Comparison of ENCODE assay signal across 26 cellular contexts in the genomic region with DNA sequence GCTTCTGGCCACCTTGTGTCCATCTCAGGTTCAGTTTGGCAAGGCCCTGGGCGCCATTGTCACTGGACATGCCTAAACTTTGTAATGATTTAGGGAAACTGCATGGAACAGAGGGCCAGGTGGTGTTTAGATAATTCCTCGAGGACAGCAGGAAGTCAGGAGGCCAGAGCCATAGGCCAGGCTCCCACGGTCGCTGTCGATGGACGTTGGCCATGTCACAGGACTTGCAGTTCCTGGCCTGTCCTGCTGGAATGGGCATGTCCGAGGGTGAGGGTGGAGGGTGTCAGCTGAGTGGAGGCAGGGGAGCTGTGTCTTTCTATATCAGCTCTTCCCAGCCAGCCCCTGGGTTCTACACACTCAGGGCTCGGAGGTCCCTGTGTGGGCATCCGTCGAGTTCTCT.
"Had no signal": no experiment of that assay in that cellular context is flagged by ENCODE, and none has a peak within 500 bp of the region (broad histone marks: within the 10 kb centered on the region; RNA-seq: fewer than 3 reads in every experiment).

No MANE protein-coding gene starts in this region.

- DNase-seq: dermis blood vessel endothelial cell; effector CD8-positive, alpha-beta T cell; effector memory CD8-positive, alpha-beta T cell; endodermal cell; erythroblast; esophagus squamous epithelium; foreskin fibroblast; foreskin melanocyte; gastrocnemius medialis; glutamatergic neuron; head of caudate nucleus; heart right ventricle; hippocampal formation; immature natural killer cell; islet precursor cell; kidney; kidney glomerular epithelial cell; left lung; left ventricle myocardium superior; lower lobe of right lung; mesenchymal stem cell; mucosa of descending colon; naive B cell had no signal

- H3K27ac ChIP-seq: coronary artery, epithelial cell of prostate, esophagus squamous epithelium, gastrocnemius medialis, heart right ventricle, left lung, lower lobe of right lung had no signal

- ATAC-seq: effector memory CD8-positive, alpha-beta T cell; esophagus mucosa; gastrocnemius medialis; left lung; left ventricle myocardium superior; lower lobe of right lung; mucosa of descending colon had no signal

- H3K4me1 ChIP-seq: esophagus squamous epithelium, gastrocnemius medialis, left lung, lower lobe of right lung had no signal

- H3K4me3 ChIP-seq: coronary artery, esophagus squamous epithelium, gastrocnemius medialis, heart right ventricle, left lung, lower lobe of right lung, mucosa of descending colon had no signal

- H3K27me3 ChIP-seq: esophagus squamous epithelium, gastrocnemius medialis, heart right ventricle, left lung had no signal

- H3K36me3 ChIP-seq: esophagus squamous epithelium, left lung, lower lobe of right lung had no signal

- H3K9me3 ChIP-seq: esophagus squamous epithelium, gastrocnemius medialis, lower lobe of right lung had no signal
